Comparison of ENCODE assay signal across 15 cellular contexts in the genomic region with DNA sequence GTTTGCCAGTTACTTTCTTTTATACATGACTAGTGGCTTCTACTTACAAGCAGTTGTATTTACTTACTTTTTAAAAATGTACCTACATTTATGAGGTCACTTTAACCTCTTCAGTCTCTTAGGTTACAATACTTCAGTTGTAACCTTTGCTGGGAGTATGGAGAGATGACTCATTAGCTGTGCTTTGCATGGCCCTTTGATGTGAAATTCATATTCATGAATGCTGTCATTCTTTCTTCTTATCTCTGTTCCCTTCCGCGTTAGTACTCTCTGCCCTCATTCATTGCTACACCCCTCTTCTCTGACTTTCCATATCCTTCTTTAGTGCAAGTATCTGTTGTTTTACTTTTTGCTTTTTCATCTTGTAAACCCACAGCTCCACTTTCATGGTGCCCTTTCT.
DNase-seq lines count a peak whose midpoint lies in the region; ATAC-seq, FAIRE-seq and TF ChIP-seq lines count a peak whose summit lies in the region.
"Had no signal": no experiment of that assay in that cellular context is flagged by ENCODE, and none has a peak within 500 bp of the region (broad histone marks: within the 10 kb centered on the region; RNA-seq: fewer than 3 reads in every experiment).

No MANE protein-coding gene starts in this region.

- H3K36me3 ChIP-seq in GM23248 (ENCODE audit: low read depth) (peaks cover 51% of the 10 kb centered on the region; the same call in 1 of the 2 replicates), bronchial epithelial cell (ENCODE audit: control insufficient read depth, insufficient read depth, low read length) (no peaks in the 10 kb centered on the region), mucosa of descending colon (ENCODE audit: low read depth) (no peaks in the 10 kb centered on the region)

- WGBS in GM23248 (ENCODE audit: low coverage in 1 of 2, low lambda C conversion rate in 2 of 2, missing lambda C conversion rate in 2 of 2), 2 experiments = 81 to 82% methylated on average over 2 of the region's 2 CpGs

- peak overlapping the region; percentile 33 for H3K27ac ChIP-seq in GM23248
- H3K27ac ChIP-seq: KMS-11 had no signal

- no peak overlapping the region for H3K9ac ChIP-seq in GM23248
- H3K9ac ChIP-seq: KMS-11 had no signal

- H2AFZ ChIP-seq in GM23248 = no peak overlapping the region

- H3K4me3 ChIP-seq in GM23248 (no peak overlapping the region), bronchial epithelial cell (ENCODE audit: low read depth, low read length) (no peak overlapping the region), mucosa of descending colon (no peak overlapping the region)

- peaks cover 40% of the 10 kb centered on the region for H3F3A ChIP-seq in GM23248 (ENCODE audit: insufficient read depth)

- no peaks in the 10 kb centered on the region for H3K27me3 ChIP-seq in GM23248 (replicated peaks; ENCODE audit: insufficient read depth)
- no peaks in the 10 kb centered on the region for H3K27me3 ChIP-seq in bronchial epithelial cell (ENCODE audit: control insufficient read depth, insufficient read depth, low read length)

- H3K9me3 ChIP-seq in GM23248 (ENCODE audit: low read depth) (no peaks in the 10 kb centered on the region), mucosa of descending colon (no peaks in the 10 kb centered on the region)

- intact Hi-C loops in mucosa of descending colon (cut with DNase I, micrococcal nuclease) = no loop called here

- H3K4me1 ChIP-seq in GM23248 (ENCODE audit: insufficient read depth) (peaks cover 23% of the 10 kb centered on the region), mucosa of descending colon (ENCODE audit: low read depth) (no peaks in the 10 kb centered on the region)

- no peak overlapping the region for H3K4me2 ChIP-seq in GM23248 (ENCODE audit: unreplicated experiment)
- H3K4me2 ChIP-seq: KMS-11 had no signal

- FAIRE-seq in bronchial epithelial cell (lab: Jason Lieb, UNC) (no peak), frontal cortex (lab: Jason Lieb, UNC) (no peak)

- DNase-seq in GM23248 (peak; percentile 29), NCI-H226 (peak; percentile 90), bronchial epithelial cell (ENCODE audit: low read depth) (peak; percentile 79), mucosa of descending colon (no peak), frontal cortex (ENCODE audit: low spot score in 2 of 2) (no peak)
- DNase-seq in activated CD8-positive, alpha-beta memory T cell treated with anti-CD3 and anti-CD28 coated beads, Interleukin-2, amount 50 U/mL, for 48 hours = no peak
- no peak for DNase-seq in activated naive CD4-positive, alpha-beta T cell treated with Interleukin-2 at 50 U/mL for 16 hours
- DNase-seq: activated CD4-positive, alpha-beta T cell treated with anti-CD3 and anti-CD28 coated beads, Interleukin-2, amount 10 ng/mL, durations not matched to agents 24 days and 14 days; activated effector memory CD4-positive, alpha-beta T cell treated with anti-CD3 and anti-CD28 coated beads, Interleukin-2, amount 50 U/mL, for 16 hours; central memory CD4-positive, alpha-beta T cell; NCI-H187; occipital lobe; stimulated activated CD4-positive, alpha-beta T cell treated with anti-CD3 and anti-CD28 coated beads, Interleukin-12 subunit alpha, Interleukin-12 subunit beta, amount 100 ng/mL, for 4 hours had no signal

- no peak for TF ChIP-seq CTCF in bronchial epithelial cell (IDR thresholded peaks at IDR 0.05; ENCODE audit: insufficient read depth, low read length, severe bottlenecking)
- no peak for TF ChIP-seq CTCF in mucosa of descending colon (IDR thresholded peaks at IDR 0.05)

- H3K9me2 ChIP-seq in GM23248 (ENCODE audit: insufficient read depth) = no peaks in the 10 kb centered on the region

- ATAC-seq in mucosa of descending colon = peak; percentile 87
- ATAC-seq in GM21723 (IDR thresholded peaks at IDR 0.05; ENCODE audit: unreplicated experiment) = no peak

- in situ Hi-C loops in GM23248 (cut with MboI) = no loop called here

- 0 out of 2 replicates have a peak, but pooled peaks cover 9% of the 10 kb centered on the region for H3K79me2 ChIP-seq in GM23248 (ENCODE audit: insufficient read depth)

- H4K20me1 ChIP-seq in GM23248 (ENCODE audit: insufficient read depth) = no peaks in the 10 kb centered on the region

Comparison
In these comparisons a context has a peak if more than half of its experiments do, and no peak if none do; other contexts are left out.
1. DNase-seq: peak in GM23248 (single experiment), NCI-H226 (single experiment) and bronchial epithelial cell (single experiment); none in mucosa of descending colon (0 of 3), activated CD8-positive, alpha-beta memory T cell treated with anti-CD3 and anti-CD28 coated beads, Interleukin-2, amount 50 U/mL, for 48 hours (single experiment), frontal cortex (0 of 2) and activated naive CD4-positive, alpha-beta T cell treated with Interleukin-2 at 50 U/mL for 16 hours (single experiment).